Comparison of ENCODE assay signal across 15 cellular contexts in genomic region chr3:106425021-106425420, GRCh38.
DNase-seq lines count a peak whose midpoint lies in the region; ATAC-seq, FAIRE-seq and TF ChIP-seq lines count a peak whose summit lies in the region.
"Had no signal": no experiment of that assay in that cellular context is flagged by ENCODE, and none has a peak within 500 bp of the region (broad histone marks: within the 10 kb centered on the region; RNA-seq: fewer than 3 reads in every experiment).

No MANE protein-coding gene starts in this region.

- peak overlapping the region; percentile 30; the same call in 1 of the 2 replicates for H3K4me3 ChIP-seq in GM23248
- H3K4me3 ChIP-seq in GM12878, result no peak overlapping the region

- no peaks in the 10 kb centered on the region for H3K27me3 Mint-ChIP-seq in T-helper 1 cell treated with Interleukin-12 subunit alpha and Interleukin-12 subunit beta and Interleukin-4 antibody, amounts not matched to agents 30 μg/mL and 1 μg/mL, for 36 hours (ENCODE audit: low read depth)
- no peaks in the 10 kb centered on the region for H3K27me3 Mint-ChIP-seq in nephron (ENCODE audit: low read depth)
- H3K27me3 Mint-ChIP-seq: T-cell had no signal

- in situ Hi-C loops in GM23248 (cut with MboI) (no loop called here), GM12878 (cut with MboI) (no loop called here)

- H2AFZ ChIP-seq in GM23248 (peak overlapping the region; percentile 61), GM12878 (ENCODE audit: control insufficient read depth, low read depth, low read length) (peak overlapping the region; percentile 68)

- FAIRE-seq in GM12878 (lab: Jason Lieb, UNC), result no peak

- peak overlapping the region; percentile 12 for H3K4me3 Mint-ChIP-seq in T-helper 1 cell treated with Interleukin-12 subunit alpha and Interleukin-12 subunit beta and Interleukin-4 antibody, amounts not matched to agents 30 μg/mL and 1 μg/mL, for 36 hours
- H3K4me3 Mint-ChIP-seq in nephron, result no peak overlapping the region
- H3K4me3 Mint-ChIP-seq: T-cell had no signal

- H3K27me3 ChIP-seq in GM23248 (replicated peaks; ENCODE audit: insufficient read depth), result no peaks in the 10 kb centered on the region
- H3K27me3 ChIP-seq in GM12878 (replicated peaks in 1 of 2; ENCODE audit: control insufficient read depth in 2 of 2, insufficient read depth in 2 of 2, low read length in 1 of 2), result no peaks in the 10 kb centered on the region

- peaks cover 14% of the 10 kb centered on the region for H3K9me3 Mint-ChIP-seq in T-helper 1 cell treated with Interleukin-12 subunit alpha and Interleukin-12 subunit beta and Interleukin-4 antibody, amounts not matched to agents 30 μg/mL and 1 μg/mL, for 36 hours
- peaks cover 3% of the 10 kb centered on the region for H3K9me3 Mint-ChIP-seq in nephron
- H3K9me3 Mint-ChIP-seq: T-cell had no signal

- no peak for TF ChIP-seq EP300 in GM12878 (IDR thresholded peaks at IDR 0.05; ENCODE audit: borderline replicate concordance in 1 of 2, control insufficient read depth in 1 of 2, low read depth in 2 of 2, low read length in 2 of 2)

- peaks cover 4% of the 10 kb centered on the region for H3K36me3 Mint-ChIP-seq in T-helper 1 cell treated with Interleukin-12 subunit alpha and Interleukin-12 subunit beta and Interleukin-4 antibody, amounts not matched to agents 30 μg/mL and 1 μg/mL, for 36 hours (ENCODE audit: low read depth)
- no peaks in the 10 kb centered on the region for H3K36me3 Mint-ChIP-seq in nephron (ENCODE audit: low read depth)
- H3K36me3 Mint-ChIP-seq: T-cell had no signal

- CTCF ChIA-PET in GM12878 (lab: Yijun Ruan, JAX), result no interaction called here

- 9 to 13% methylated on average over 2 of the region's 2 CpGs for WGBS in GM23248 (ENCODE audit: low coverage in 1 of 2, low lambda C conversion rate in 2 of 2, missing lambda C conversion rate in 2 of 2), 2 experiments
- WGBS in GM12878 (ENCODE audit: insufficient coverage, insufficient replicate concordance, low lambda C conversion rate, missing lambda C conversion rate), result 79% methylated on average over 2 of the region's 2 CpGs

- peaks cover 32% of the 10 kb centered on the region for H3F3A ChIP-seq in GM23248 (ENCODE audit: insufficient read depth)

- TF ChIP-seq CTCF in GM12878 (IDR thresholded peaks at IDR 0.05 in 2 of 3, conservative IDR thresholded peaks at IDR 0.05 in 1 of 3; ENCODE audit: control insufficient read depth in 2 of 3, extremely low read depth in 1 of 3, insufficient read depth in 1 of 3, low read depth in 3 of 3, low read length in 3 of 3) (no peak), nephron (IDR thresholded peaks at IDR 0.05; ENCODE audit: unreplicated experiment in 3 of 3) (no peak)

- peaks cover 45% of the 10 kb centered on the region for H3K4me1 ChIP-seq in GM23248 (ENCODE audit: insufficient read depth)
- peaks cover 17% of the 10 kb centered on the region for H3K4me1 ChIP-seq in GM12878 (ENCODE audit: control insufficient read depth, insufficient read depth, low read length)

- peak overlapping the region; percentile 42 for H3K27ac ChIP-seq in GM23248
- 0 out of 2 replicates have a peak overlapping the region, but pooled peaks have one; percentile 20 for H3K27ac ChIP-seq in GM12878 (ENCODE audit: control insufficient read depth, insufficient read depth)

- no peak overlapping the region; the same call in 1 of the 2 replicates for H3K9ac ChIP-seq in GM23248
- no peak overlapping the region for H3K9ac ChIP-seq in GM12878 (ENCODE audit: control insufficient read depth, insufficient read depth, low read length)

- TF ChIP-seq RAD21 in GM12878 (IDR thresholded peaks at IDR 0.05; ENCODE audit: insufficient read depth, low read depth, low read length), result no peak

- H3K9me3 ChIP-seq in GM23248 (ENCODE audit: low read depth) (no peaks in the 10 kb centered on the region), GM12878 (replicated peaks; ENCODE audit: control insufficient read depth, insufficient read depth, low read length) (no peaks in the 10 kb centered on the region; the same call in 2 of the 3 replicates)

- H3K4me1 Mint-ChIP-seq in T-helper 1 cell treated with Interleukin-12 subunit alpha and Interleukin-12 subunit beta and Interleukin-4 antibody, amounts not matched to agents 30 μg/mL and 1 μg/mL, for 36 hours (ENCODE audit: low read depth), result peaks cover 31% of the 10 kb centered on the region
- H3K4me1 Mint-ChIP-seq in nephron, result peaks cover 35% of the 10 kb centered on the region

- TF ChIP-seq POLR2A in GM12878 (IDR thresholded peaks at IDR 0.05; ENCODE audit: low read depth, low read length), result no peak

- POLR2A ChIA-PET in GM12878 (lab: Charles Lee), result interaction anchor here (0.6 kb wide), 1 partner anchor 168 kb away, joined by 3 read pairs; no protein-coding TSS in a partner anchor

- H3K79me2 ChIP-seq in GM23248 (ENCODE audit: insufficient read depth) (no peaks in the 10 kb centered on the region), GM12878 (ENCODE audit: control insufficient read depth, insufficient read depth, low read length) (no peaks in the 10 kb centered on the region)

- H4K20me1 ChIP-seq in GM23248 (ENCODE audit: insufficient read depth), result no peaks in the 10 kb centered on the region
- no peaks in the 10 kb centered on the region for H4K20me1 ChIP-seq in GM12878 (ENCODE audit: control insufficient read depth, insufficient read depth)

- peak overlapping the region; percentile 34 for H3K4me2 ChIP-seq in GM23248 (ENCODE audit: unreplicated experiment)
- 0 out of 2 replicates have a peak overlapping the region, but pooled peaks have one; percentile 35 for H3K4me2 ChIP-seq in GM12878 (ENCODE audit: control insufficient read depth, insufficient read depth)

- H3K27ac Mint-ChIP-seq in T-helper 1 cell treated with Interleukin-12 subunit alpha and Interleukin-12 subunit beta and Interleukin-4 antibody, amounts not matched to agents 30 μg/mL and 1 μg/mL, for 36 hours, result no peak overlapping the region
- peak overlapping the region; percentile 10 to 54 (median 41) for H3K27ac Mint-ChIP-seq in nephron

- ATAC-seq in GM12878 (no peak; the same call in 2 of the 3 replicates), GM21528 (IDR thresholded peaks at IDR 0.05; ENCODE audit: low FRiP score, unreplicated experiment) (no peak)
- ATAC-seq: esophagus mucosa, T-cell had no signal

- DNase-seq in T-helper 1 cell (no peak), GM23248 (peak; percentile 57), GM12878 (ENCODE audit: low read depth, low spot score) (no peak), NCI-H82 treated with DMSO at 0.1 percent for 48 hours (lab: John Stamatoyannopoulos, UW; ENCODE audit: unreplicated experiment) (no peak), NOMO-1 (lab: John Stamatoyannopoulos, UW; ENCODE audit: unreplicated experiment in 2 of 2) (no peak)
- DNase-seq: 8988T; caudate nucleus; NCI-H1417; occipital lobe; stimulated activated naive CD4-positive, alpha-beta T cell treated with Interleukin-2 at 50 U/mL for 16 hours; T-cell had no signal

- SMC1A ChIA-PET in GM12878 (lab: Charles Lee; ENCODE audit: uncharacterized antibody, unreplicated experiment), result interaction anchor here (0.6 to 1.8 kb wide), 10 partner anchors 9 to 240 kb away, joined by 3 to 6 read pairs (median 4); no protein-coding TSS in a partner anchor

- H3K9me2 ChIP-seq in GM23248 (ENCODE audit: insufficient read depth), result no peaks in the 10 kb centered on the region

- RAD21 ChIA-PET in GM12878 (lab: Charles Lee; ENCODE audit: unreplicated experiment), result interaction anchor here (1.1 to 2.4 kb wide), 2 partner anchors 122 to 168 kb away, joined by 3 to 8 read pairs; no protein-coding TSS in a partner anchor

- H3K36me3 ChIP-seq in GM23248 (ENCODE audit: low read depth), result no peaks in the 10 kb centered on the region
- no peaks in the 10 kb centered on the region for H3K36me3 ChIP-seq in GM12878 (ENCODE audit: control insufficient read depth in 2 of 2, insufficient read depth in 2 of 2, low read length in 1 of 2)

- intact Hi-C loops in GM12878 (cut with micrococcal nuclease; ENCODE audit: unreplicated experiment), result loop anchor here (5.0 to 10.0 kb wide), 3 partner anchors 182 to 740 kb away; partner anchors contain the start of gene CBLB

- BruUV-seq in GM12878 (replicated peaks; lab: Mats Ljungman, UMichigan), result no TSS peak

TF ChIP-seq in GM12878, 131 proteins besides CTCF, POLR2A, EP300 and RAD21:
- TF ChIP-seq MEF2A (IDR thresholded peaks at IDR 0.05; ENCODE audit: insufficient read depth, low read depth, low read length) (0 out of 2 replicates have a peak, but pooled peaks have one; percentile 14), RUNX3 (IDR thresholded peaks at IDR 0.05; ENCODE audit: low read length) (peak; percentile 58), RBBP5 (conservative IDR thresholded peaks at IDR 0.05) (no peak), IKZF1 (conservative IDR thresholded peaks at IDR 0.05) (no peak), MTA2 (IDR thresholded peaks at IDR 0.05; ENCODE audit: low read depth) (no peak)
